ENCODE assay signal across 1 cellular context in the genomic region with DNA sequence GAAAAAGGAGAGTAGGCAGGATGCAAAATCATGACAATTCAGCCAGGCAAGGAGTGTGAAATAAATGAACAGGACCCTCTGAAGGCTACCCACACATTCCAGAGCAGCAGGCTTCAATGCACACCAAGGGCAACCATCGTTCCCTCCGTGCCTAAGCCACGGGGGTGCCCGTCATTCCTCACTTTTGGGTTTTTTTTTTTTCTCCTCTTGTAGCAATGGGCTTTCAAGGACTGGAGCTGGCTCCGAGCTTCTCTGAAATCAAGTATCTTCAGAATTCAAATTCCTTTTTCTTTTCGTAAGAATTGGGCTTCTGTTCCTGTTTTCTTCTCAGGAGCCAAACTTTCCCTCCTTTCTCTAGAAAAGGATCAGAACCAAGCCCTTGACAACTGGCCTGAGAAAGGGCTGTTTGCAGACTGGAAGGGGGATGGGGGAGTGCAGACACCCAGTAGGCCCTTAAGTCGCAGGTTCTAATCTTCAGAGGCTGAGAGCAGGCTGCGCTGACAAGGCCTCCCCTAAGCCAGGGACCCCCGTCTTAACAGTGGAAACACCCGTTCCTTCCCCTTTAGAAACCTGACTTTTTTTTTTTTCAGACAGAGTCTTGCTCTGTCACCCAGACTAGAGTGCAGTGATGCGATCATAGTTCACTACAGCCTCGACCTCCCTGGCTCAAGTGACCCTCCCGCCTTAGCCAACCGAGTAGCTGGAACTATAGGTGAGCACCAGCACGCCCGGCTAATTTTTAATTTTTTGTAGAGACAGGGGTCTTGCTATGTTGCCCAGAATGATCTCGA.
TF ChIP-seq lines count a peak whose summit lies in the region.

No MANE protein-coding gene starts in this region.

TF ChIP-seq in H1, 55 proteins besides CTCF, POLR2A, EP300 and RAD21:
- TF ChIP-seq EGR1 (IDR thresholded peaks at IDR 0.05; ENCODE audit: borderline replicate concordance, low read depth, low read length) = no peak
- no peak for TF ChIP-seq SIX5 (IDR thresholded peaks at IDR 0.05; ENCODE audit: low read depth, low read length)
- no peak for TF ChIP-seq NRF1 (IDR thresholded peaks at IDR 0.05; ENCODE audit: low read depth, low read length)
- no peak for TF ChIP-seq EZH2 (IDR thresholded peaks at IDR 0.05; ENCODE audit: low read depth, low read length, severe bottlenecking)
- no peak for TF ChIP-seq SP4 (IDR thresholded peaks at IDR 0.05; ENCODE audit: low read length)
- TF ChIP-seq, protein P1, sequence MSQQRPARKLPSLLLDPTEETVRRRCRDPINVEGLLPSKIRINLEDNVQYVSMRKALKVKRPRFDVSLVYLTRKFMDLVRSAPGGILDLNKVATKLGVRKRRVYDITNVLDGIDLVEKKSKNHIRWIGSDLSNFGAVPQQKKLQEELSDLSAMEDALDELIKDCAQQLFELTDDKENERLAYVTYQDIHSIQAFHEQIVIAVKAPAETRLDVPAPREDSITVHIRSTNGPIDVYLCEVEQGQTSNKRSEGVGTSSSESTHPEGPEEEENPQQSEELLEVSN (IDR thresholded peaks at IDR 0.05) = no peak
- TF ChIP-seq SAP30 (IDR thresholded peaks at IDR 0.05; ENCODE audit: insufficient read depth, insufficient replicate concordance, low read length) = no peak
- TF ChIP-seq, protein P2, sequence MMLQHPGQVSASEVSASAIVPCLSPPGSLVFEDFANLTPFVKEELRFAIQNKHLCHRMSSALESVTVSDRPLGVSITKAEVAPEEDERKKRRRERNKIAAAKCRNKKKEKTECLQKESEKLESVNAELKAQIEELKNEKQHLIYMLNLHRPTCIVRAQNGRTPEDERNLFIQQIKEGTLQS (IDR thresholded peaks at IDR 0.05; ENCODE audit: insufficient read depth, low read depth, low read length) = no peak
- TF ChIP-seq SUZ12 (IDR thresholded peaks at IDR 0.05; ENCODE audit: low read length) = no peak
- TF ChIP-seq, protein P3, sequence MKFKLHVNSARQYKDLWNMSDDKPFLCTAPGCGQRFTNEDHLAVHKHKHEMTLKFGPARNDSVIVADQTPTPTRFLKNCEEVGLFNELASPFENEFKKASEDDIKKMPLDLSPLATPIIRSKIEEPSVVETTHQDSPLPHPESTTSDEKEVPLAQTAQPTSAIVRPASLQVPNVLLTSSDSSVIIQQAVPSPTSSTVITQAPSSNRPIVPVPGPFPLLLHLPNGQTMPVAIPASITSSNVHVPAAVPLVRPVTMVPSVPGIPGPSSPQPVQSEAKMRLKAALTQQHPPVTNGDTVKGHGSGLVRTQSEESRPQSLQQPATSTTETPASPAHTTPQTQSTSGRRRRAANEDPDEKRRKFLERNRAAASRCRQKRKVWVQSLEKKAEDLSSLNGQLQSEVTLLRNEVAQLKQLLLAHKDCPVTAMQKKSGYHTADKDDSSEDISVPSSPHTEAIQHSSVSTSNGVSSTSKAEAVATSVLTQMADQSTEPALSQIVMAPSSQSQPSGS (IDR thresholded peaks at IDR 0.05; ENCODE audit: low read length) = no peak
- TF ChIP-seq RBBP5 (IDR thresholded peaks at IDR 0.05; ENCODE audit: borderline replicate concordance, low read depth, low read length) = no peak
- no peak for TF ChIP-seq FOSL1 (IDR thresholded peaks at IDR 0.05; ENCODE audit: insufficient read depth, low read depth, low read length)
- no peak for TF ChIP-seq BRCA1 (IDR thresholded peaks at IDR 0.05; ENCODE audit: low read depth, low read length)
